Comparison of ENCODE assay signal across 24 cellular contexts in the genomic region with DNA sequence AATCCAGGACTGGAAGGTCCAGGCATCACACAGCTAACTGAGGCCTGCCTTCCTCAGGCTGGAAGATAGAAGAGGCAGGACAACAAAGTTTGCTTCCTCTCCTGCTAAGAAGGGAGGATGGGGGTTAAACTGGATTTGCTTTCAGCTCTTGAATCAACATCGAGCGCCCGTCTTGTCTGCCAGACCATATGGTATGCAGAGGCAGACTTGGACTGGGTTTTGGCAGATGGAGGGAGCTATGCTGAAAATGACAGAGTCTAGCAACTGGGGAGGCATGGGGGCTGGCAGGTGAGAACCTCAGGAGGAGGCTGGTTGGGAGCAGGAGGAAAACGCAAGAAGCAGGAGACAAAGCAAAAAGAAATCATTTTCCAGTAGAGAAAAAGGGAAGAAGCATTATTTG.
DNase-seq lines count a peak whose midpoint lies in the region; ATAC-seq and TF ChIP-seq lines count a peak whose summit lies in the region.
"Had no signal": no experiment of that assay in that cellular context is flagged by ENCODE, and none has a peak within 500 bp of the region (broad histone marks: within the 10 kb centered on the region; RNA-seq: fewer than 3 reads in every experiment).

No MANE protein-coding gene starts in this region.

- H3K36me3 ChIP-seq in GM23338 (ENCODE audit: insufficient read depth) (no peaks in the 10 kb centered on the region), NT2/D1 (ENCODE audit: insufficient read depth, insufficient read length, low read length) (no peaks in the 10 kb centered on the region)
- no peaks in the 10 kb centered on the region for H3K36me3 ChIP-seq in CD8-positive, alpha-beta T cell (ENCODE audit: insufficient read depth, low read length)
- H3K36me3 ChIP-seq: heart right ventricle, uterus had no signal

- H3K4me1 Mint-ChIP-seq in GM23338, result peaks cover 10% of the 10 kb centered on the region; the same call in 2 of the 3 replicates
- H3K4me1 Mint-ChIP-seq in CD8-positive, alpha-beta T cell (ENCODE audit: low read depth), result no peaks in the 10 kb centered on the region
- H3K4me1 Mint-ChIP-seq: activated CD4-positive, alpha-beta T cell treated with anti-CD3 and anti-CD28 coated beads, Interleukin-2, amount 10 ng/mL, durations not matched to agents 7 days and 5 days; IgD-negative memory B cell had no signal

- CTCF ChIA-PET in CD8-positive, alpha-beta T cell (lab: Charles Lee), result no interaction called here

- no peak for TF ChIP-seq CTCF in GM23338 (conservative IDR thresholded peaks at IDR 0.05; ENCODE audit: low read depth in 2 of 2)
- no peak for TF ChIP-seq CTCF in CD8-positive, alpha-beta T cell (IDR thresholded peaks at IDR 0.05)

- H3K27me3 ChIP-seq in GM23338 (ENCODE audit: insufficient read depth) (no peaks in the 10 kb centered on the region), NT2/D1 (ENCODE audit: insufficient read depth, insufficient read length) (no peaks in the 10 kb centered on the region)
- H3K27me3 ChIP-seq in CD8-positive, alpha-beta T cell (ENCODE audit: insufficient read depth, low read length), result no peaks in the 10 kb centered on the region
- H3K27me3 ChIP-seq: body of pancreas, heart right ventricle, testis, uterus had no signal

- no peak overlapping the region for H3K27ac Mint-ChIP-seq in GM23338
- no peak overlapping the region for H3K27ac Mint-ChIP-seq in CD8-positive, alpha-beta T cell
- H3K27ac Mint-ChIP-seq: activated CD4-positive, alpha-beta T cell treated with anti-CD3 and anti-CD28 coated beads, Interleukin-2, amount 10 ng/mL, durations not matched to agents 7 days and 5 days; IgD-negative memory B cell had no signal

- H3K36me3 Mint-ChIP-seq in GM23338 (ENCODE audit: low read depth), result peaks cover 4% of the 10 kb centered on the region; the same call in 1 of the 3 replicates
- no peaks in the 10 kb centered on the region for H3K36me3 Mint-ChIP-seq in CD8-positive, alpha-beta T cell

- H3K4me3 Mint-ChIP-seq in GM23338, result no peak overlapping the region
- no peak overlapping the region for H3K4me3 Mint-ChIP-seq in CD8-positive, alpha-beta T cell
- H3K4me3 Mint-ChIP-seq: activated CD4-positive, alpha-beta T cell treated with anti-CD3 and anti-CD28 coated beads, Interleukin-2, amount 10 ng/mL, durations not matched to agents 7 days and 5 days; activated T-cell treated with anti-CD3 and anti-CD28 coated beads, Interleukin-2, amount 50 U/mL, for 4 hours had no signal

- intact Hi-C loops in CD8-positive, alpha-beta T cell (cut with DNase I, micrococcal nuclease), result no loop called here

- H3K4me1 ChIP-seq in GM23338 (ENCODE audit: insufficient read depth), result no peaks in the 10 kb centered on the region
- H3K4me1 ChIP-seq in NT2/D1 (ENCODE audit: insufficient read depth, insufficient read length), result no peaks in the 10 kb centered on the region
- no peaks in the 10 kb centered on the region for H3K4me1 ChIP-seq in CD8-positive, alpha-beta T cell (ENCODE audit: insufficient read depth, low read length)
- H3K4me1 ChIP-seq: body of pancreas, testis, uterus had no signal

- H3K4me3 ChIP-seq in GM23338, result no peak overlapping the region
- no peak overlapping the region for H3K4me3 ChIP-seq in NT2/D1 (ENCODE audit: insufficient read length, low read depth)
- H3K4me3 ChIP-seq in CD8-positive, alpha-beta T cell (ENCODE audit: low read depth, low read length), result no peak overlapping the region
- H3K4me3 ChIP-seq: body of pancreas, heart right ventricle, testis, uterus had no signal

- H3K4me2 ChIP-seq in GM23338, result no peak overlapping the region

- no peaks in the 10 kb centered on the region for H3K79me2 ChIP-seq in GM23338 (replicated peaks; ENCODE audit: insufficient read depth)

- DNase-seq in GM23338 (ENCODE audit: low spot score) (no peak), NT2/D1 (ENCODE audit: low read depth, low spot score) (no peak), fibroblast of the conjunctiva (ENCODE audit: low read depth) (peak; percentile 16), occipital lobe (lab: John Stamatoyannopoulos, UW) (peak; percentile 57), NCI-H1436 treated with DMSO at 0.1 percent for 48 hours (lab: John Stamatoyannopoulos, UW) (no peak)
- no peak for DNase-seq in CD8-positive, alpha-beta T cell
- DNase-seq: activated CD4-positive, alpha-beta T cell treated with anti-CD3 and anti-CD28 coated beads, Interleukin-2, amount 10 ng/mL, durations not matched to agents 7 days and 5 days; activated naive CD4-positive, alpha-beta T cell; activated T-cell treated with anti-CD3 and anti-CD28 coated beads, Interleukin-2, amount 50 U/mL, for 4 hours; body of pancreas; cerebellar nuclear complex; heart right ventricle; left cardiac atrium; mammary epithelial cell; NCI-H1092; NCI-H1930; SHP77; stimulated activated naive CD4-positive, alpha-beta T cell treated with Interleukin-2 at 50 U/mL for 16 hours; testis; uterus had no signal

- no peaks in the 10 kb centered on the region for H3K9me3 ChIP-seq in NT2/D1 (ENCODE audit: insufficient read depth, low read length)
- H3K9me3 ChIP-seq in CD8-positive, alpha-beta T cell (ENCODE audit: low read length), result no peaks in the 10 kb centered on the region
- H3K9me3 ChIP-seq: body of pancreas, testis had no signal

- ATAC-seq in GM23338 (no peak), HG03439 (IDR thresholded peaks at IDR 0.05; ENCODE audit: unreplicated experiment) (no peak), HG03095 (IDR thresholded peaks at IDR 0.05; ENCODE audit: unreplicated experiment) (no peak)
- ATAC-seq in CD8-positive, alpha-beta T cell, result no peak
- ATAC-seq: activated T-cell treated with anti-CD3 and anti-CD28 coated beads, Interleukin-2, amount 50 U/mL, for 4 hours; body of pancreas; heart right ventricle; left cardiac atrium had no signal

- POLR2A ChIA-PET in CD8-positive, alpha-beta T cell (lab: Charles Lee), result no interaction called here

- no peaks in the 10 kb centered on the region for H3F3A ChIP-seq in GM23338 (replicated peaks; ENCODE audit: low read depth)

- 0 out of 2 replicates have a peak overlapping the region, but pooled peaks have one; percentile 28 for H2AFZ ChIP-seq in GM23338

- H3K27ac ChIP-seq in GM23338 (ENCODE audit: low read depth), result no peak overlapping the region
- H3K27ac ChIP-seq in CD8-positive, alpha-beta T cell (ENCODE audit: low read depth, low read length), result no peak overlapping the region
- H3K27ac ChIP-seq: body of pancreas, epithelial cell of prostate, heart right ventricle, testis, uterus had no signal

- no peaks in the 10 kb centered on the region for H4K20me1 ChIP-seq in GM23338 (replicated peaks; ENCODE audit: insufficient read depth)

- no peaks in the 10 kb centered on the region; the same call in 2 of the 3 replicates for H3K9me3 Mint-ChIP-seq in GM23338
- peaks cover 18% of the 10 kb centered on the region for H3K9me3 Mint-ChIP-seq in CD8-positive, alpha-beta T cell

- no peaks in the 10 kb centered on the region for H3K27me3 Mint-ChIP-seq in GM23338 (ENCODE audit: insufficient read depth, low read depth, poor library complexity)
- H3K27me3 Mint-ChIP-seq in CD8-positive, alpha-beta T cell (ENCODE audit: low read depth), result peaks cover 18% of the 10 kb centered on the region

- H3K9ac ChIP-seq in NT2/D1 (ENCODE audit: insufficient read length, low read depth), result peak overlapping the region; percentile 32

- H3K9me2 ChIP-seq in GM23338 (ENCODE audit: insufficient read depth), result 0 out of 2 replicates have a peak, but pooled peaks cover 6% of the 10 kb centered on the region

TF ChIP-seq in GM23338, 12 proteins besides CTCF, POLR2A, EP300 and RAD21:
- TF ChIP-seq STAT1 (IDR thresholded peaks at IDR 0.05; ENCODE audit: unreplicated experiment), result no peak
- TF ChIP-seq JUNB (IDR thresholded peaks at IDR 0.05; ENCODE audit: unreplicated experiment), result no peak
- no peak for TF ChIP-seq CREB1 (CRISPR knock-in tag; IDR thresholded peaks at IDR 0.05; ENCODE audit: low read depth)

Comparison
In these comparisons a context has a peak if more than half of its experiments do, and no peak if none do; other contexts are left out.
1. DNase-seq: peak in fibroblast of the conjunctiva (single experiment) and occipital lobe (single experiment); none in GM23338 (single experiment), NT2/D1 (single experiment), NCI-H1436 treated with DMSO at 0.1 percent for 48 hours (single experiment) and CD8-positive, alpha-beta T cell (0 of 7).